8 cellular contexts compared by ENCODE assay signal in genomic region chr5:124649548-124650501, GRCh38.
DNase-seq lines count a peak whose midpoint lies in the region; ATAC-seq and TF ChIP-seq lines count a peak whose summit lies in the region.

No MANE protein-coding gene starts in this region.

- H3K4me3 ChIP-seq in fibroblast of villous mesenchyme (ENCODE audit: low read depth, low read length): peak overlapping the region; percentile 10

- no peaks in the 10 kb centered on the region for H3K36me3 Mint-ChIP-seq in activated T-helper 17 cell treated with anti-CD3 and anti-CD28 coated beads, Interleukin-2, amount 50 U/mL, for 72 hours (ENCODE audit: low read depth)
- H3K36me3 Mint-ChIP-seq in progenitor cell of endocrine pancreas (ENCODE audit: insufficient read depth): peaks cover 36% of the 10 kb centered on the region

- H3K9me3 Mint-ChIP-seq in activated T-helper 17 cell treated with anti-CD3 and anti-CD28 coated beads, Interleukin-2, amount 50 U/mL, for 72 hours: no peaks in the 10 kb centered on the region
- no peaks in the 10 kb centered on the region for H3K9me3 Mint-ChIP-seq in progenitor cell of endocrine pancreas (ENCODE audit: low read depth)

- DNase-seq in DMS153 treated with DMSO at 0.1 percent for 48 hours (lab: John Stamatoyannopoulos, UW; ENCODE audit: unreplicated experiment) (peak; percentile 57), KBM-7 (peak; percentile 97), RPMI7951 (ENCODE audit: low read depth) (peak; percentile 96), fibroblast of villous mesenchyme (ENCODE audit: low read depth) (peak; percentile 88), progenitor cell of endocrine pancreas (ENCODE audit: low spot score, unreplicated experiment) (no peak), COLO829 (ENCODE audit: low spot score) (no peak)

- H3K27me3 Mint-ChIP-seq in activated T-helper 17 cell treated with anti-CD3 and anti-CD28 coated beads, Interleukin-2, amount 50 U/mL, for 72 hours: peaks cover 25% of the 10 kb centered on the region
- H3K27me3 Mint-ChIP-seq in progenitor cell of endocrine pancreas: no peaks in the 10 kb centered on the region

- no peak overlapping the region for H3K27ac Mint-ChIP-seq in activated T-helper 17 cell treated with anti-CD3 and anti-CD28 coated beads, Interleukin-2, amount 50 U/mL, for 72 hours
- H3K27ac Mint-ChIP-seq in progenitor cell of endocrine pancreas: peak overlapping the region; percentile 82

- in situ Hi-C loops in KBM-7 (cut with MboI; ENCODE audit: low pct_unique_long_range_greater_than_20kb, low sequenced_read_pairs): no loop called here

- ATAC-seq in GM21529 (IDR thresholded peaks at IDR 0.05; ENCODE audit: unreplicated experiment): peak; percentile 77
- peak; percentile 91 for ATAC-seq in activated T-helper 17 cell treated with anti-CD3 and anti-CD28 coated beads, Interleukin-2, amount 50 U/mL, for 72 hours (replicated peaks)

- peak overlapping the region; percentile 29 for H3K4me3 Mint-ChIP-seq in activated T-helper 17 cell treated with anti-CD3 and anti-CD28 coated beads, Interleukin-2, amount 50 U/mL, for 72 hours
- H3K4me3 Mint-ChIP-seq in progenitor cell of endocrine pancreas (ENCODE audit: low read depth): peak overlapping the region; percentile 7

- H3K4me1 Mint-ChIP-seq in activated T-helper 17 cell treated with anti-CD3 and anti-CD28 coated beads, Interleukin-2, amount 50 U/mL, for 72 hours: peaks cover 5% of the 10 kb centered on the region
- peaks cover 53% of the 10 kb centered on the region for H3K4me1 Mint-ChIP-seq in progenitor cell of endocrine pancreas (ENCODE audit: low read depth)

- TF ChIP-seq CTCF in fibroblast of villous mesenchyme (IDR thresholded peaks at IDR 0.05; ENCODE audit: insufficient read depth, low read depth, low read length) (no peak), progenitor cell of endocrine pancreas (IDR thresholded peaks at IDR 0.05; ENCODE audit: unreplicated experiment) (no peak)

Comparison
In these comparisons a context has a peak if more than half of its experiments do, and no peak if none do; other contexts are left out.
1. DNase-seq: peak in DMS153 treated with DMSO at 0.1 percent for 48 hours (single experiment), KBM-7 (single experiment), RPMI7951 (single experiment) and fibroblast of villous mesenchyme (single experiment); none in progenitor cell of endocrine pancreas (single experiment) and COLO829 (single experiment).